In genomic region chr20:44131704-44132103, GRCh38 we compare ENCODE assay signal across 22 cellular contexts. TPM values are rescaled to one million over a fixed set of nuclear protein-coding genes. Genes with fewer than 3 reads are reported as not detected.
DNase-seq lines count a peak whose midpoint lies in the region; ATAC-seq, FAIRE-seq and TF ChIP-seq lines count a peak whose summit lies in the region.
"Had no signal": no experiment of that assay in that cellular context is flagged by ENCODE, and none has a peak within 500 bp of the region (broad histone marks: within the 10 kb centered on the region; RNA-seq: fewer than 3 reads in every experiment).

No MANE protein-coding gene starts in this region.

- FAIRE-seq in HTR-8/SVneo (lab: Jason Lieb, UNC): peak; percentile 76
- FAIRE-seq: A549, D721Med, GM12892, GM19239, H54 had no signal

- POLR2A ChIA-PET in PC-9 (lab: Charles Lee; ENCODE audit: unreplicated experiment): interaction anchor here (0.5 kb wide), 1 partner anchor 56 kb away, joined by 3 read pairs; no protein-coding TSS in a partner anchor

- peaks cover 17% of the 10 kb centered on the region for H3F3A ChIP-seq in PC-9 (ENCODE audit: insufficient read depth, low read depth)

- no peak overlapping the region for H2AFZ ChIP-seq in PC-9
- H2AFZ ChIP-seq: GM23248 had no signal

- DNase-seq in HTR-8/SVneo (ENCODE audit: insufficient read length, low spot score) (no peak), endodermal cell (peak; percentile 7), gastrocnemius medialis (no peak), osteocyte (ENCODE audit: extremely low spot score, unreplicated experiment) (no peak), NCI-H1105 treated with DMSO at 0.1 percent for 48 hours (lab: John Stamatoyannopoulos, UW) (no peak), PC-9 (no peak)
- no peak for DNase-seq in activated T-helper 1 cell treated with anti-CD3 and anti-CD28 coated beads, Interleukin-12 subunit alpha, Interleukin-12 subunit beta, Interleukin-2, Interleukin-4 antibody, amounts not matched to agents 30 ng/mL and 10 ng/mL and 1 ng/mL, durations not matched to agents 14 hours and 24 hours and 36 hours (ENCODE audit: low spot score)
- DNase-seq: CD8-positive, alpha-beta T cell; COR-L47; DMS153; DND-41; GDM1; GM23248; IMR-90 had no signal

- BruUV-seq in PC-9 (replicated peaks; lab: Mats Ljungman, UMichigan): no TSS peak

- H3K27ac ChIP-seq in endodermal cell (ENCODE audit: low read depth, low read length) (no peak overlapping the region), muscle layer of duodenum (ENCODE audit: low read length) (peak overlapping the region; percentile 8), gastrocnemius medialis (peak overlapping the region in 3 of 4 donors; percentile 14 to 60 (median 34)), PC-9 (no peak overlapping the region)
- H3K27ac ChIP-seq: A549, GM23248 had no signal

- H3K9me3 ChIP-seq in endodermal cell (ENCODE audit: control insufficient read depth, low read length) (no peaks in the 10 kb centered on the region), muscle layer of duodenum (ENCODE audit: control insufficient read depth in 1 of 2, low read length in 2 of 2) (no peaks in the 10 kb centered on the region), gastrocnemius medialis (no peaks in the 10 kb centered on the region), PC-9 (ENCODE audit: insufficient read depth, low read depth) (no peaks in the 10 kb centered on the region)
- H3K9me3 ChIP-seq: A549 had no signal

- no peaks in the 10 kb centered on the region for H3K9me2 ChIP-seq in PC-9 (ENCODE audit: insufficient read depth)

- H3K9ac ChIP-seq in endodermal cell (ENCODE audit: extremely low read depth, low read length, poor library complexity, severe bottlenecking): no peak overlapping the region
- H3K9ac ChIP-seq: GM23248 had no signal

- H3K79me2 ChIP-seq in PC-9 (ENCODE audit: low read depth): no peaks in the 10 kb centered on the region

- CTCF ChIA-PET in PC-9 (lab: Charles Lee): interaction anchor here (0.6 kb wide), 1 partner anchor 72 kb away, joined by 3 read pairs; no protein-coding TSS in a partner anchor

- H4K20me1 ChIP-seq in PC-9 (ENCODE audit: insufficient read depth): no peaks in the 10 kb centered on the region

- H3K27me3 ChIP-seq in endodermal cell (ENCODE audit: control insufficient read depth, insufficient read depth, low read length, poor library complexity, severe bottlenecking) (no peaks in the 10 kb centered on the region), muscle layer of duodenum (ENCODE audit: low read depth, low read length) (no peaks in the 10 kb centered on the region), gastrocnemius medialis (no peaks in the 10 kb centered on the region), PC-9 (ENCODE audit: insufficient read depth, low read depth) (no peaks in the 10 kb centered on the region)

- H3K4me1 Mint-ChIP-seq in endodermal cell (no peaks in the 10 kb centered on the region), osteocyte (ENCODE audit: unreplicated experiment) (peaks cover 32% of the 10 kb centered on the region)
- no peaks in the 10 kb centered on the region for H3K4me1 Mint-ChIP-seq in activated T-helper 1 cell treated with anti-CD3 and anti-CD28 coated beads, Interleukin-12 subunit alpha, Interleukin-12 subunit beta, Interleukin-2, Interleukin-4 antibody, amounts not matched to agents 30 ng/mL and 10 ng/mL and 1 ng/mL, durations not matched to agents 14 hours and 24 hours and 36 hours (ENCODE audit: low read depth)
- H3K4me1 Mint-ChIP-seq: CD14-positive monocyte had no signal

- no peak overlapping the region for H3K4me2 ChIP-seq in PC-9
- H3K4me2 ChIP-seq: A549 had no signal

- in situ Hi-C loops in gastrocnemius medialis (cut with MboI; ENCODE audit: low sequenced_read_pairs in 4 of 4): no loop called here

- no peak overlapping the region for H3K27ac Mint-ChIP-seq in endodermal cell
- no peak overlapping the region for H3K27ac Mint-ChIP-seq in osteocyte (ENCODE audit: unreplicated experiment)
- H3K27ac Mint-ChIP-seq in activated T-helper 1 cell treated with anti-CD3 and anti-CD28 coated beads, Interleukin-12 subunit alpha, Interleukin-12 subunit beta, Interleukin-2, Interleukin-4 antibody, amounts not matched to agents 30 ng/mL and 10 ng/mL and 1 ng/mL, durations not matched to agents 14 hours and 24 hours and 36 hours: no peak overlapping the region
- H3K27ac Mint-ChIP-seq: CD14-positive monocyte; CD8-positive, alpha-beta T cell had no signal

- ATAC-seq in gastrocnemius medialis: no peak
- ATAC-seq: A549, HCT116 had no signal

- intact Hi-C loops in gastrocnemius medialis (cut with DNase I; ENCODE audit: low total_unique reads): no loop called here
- intact Hi-C loops in PC-9 (cut with micrococcal nuclease; ENCODE audit: unreplicated experiment): no loop called here
- intact Hi-C loops in activated T-helper 1 cell treated with anti-CD3 and anti-CD28 coated beads, Interleukin-12 subunit alpha, Interleukin-12 subunit beta, Interleukin-2, Interleukin-4 antibody, amounts not matched to agents 30 ng/mL and 10 ng/mL and 1 ng/mL, durations not matched to agents 14 hours and 24 hours and 36 hours (cut with micrococcal nuclease): no loop called here

- H3K9me3 Mint-ChIP-seq in endodermal cell (no peaks in the 10 kb centered on the region), osteocyte (ENCODE audit: unreplicated experiment) (no peaks in the 10 kb centered on the region)
- no peaks in the 10 kb centered on the region for H3K9me3 Mint-ChIP-seq in activated T-helper 1 cell treated with anti-CD3 and anti-CD28 coated beads, Interleukin-12 subunit alpha, Interleukin-12 subunit beta, Interleukin-2, Interleukin-4 antibody, amounts not matched to agents 30 ng/mL and 10 ng/mL and 1 ng/mL, durations not matched to agents 14 hours and 24 hours and 36 hours
- H3K9me3 Mint-ChIP-seq: CD8-positive, alpha-beta T cell had no signal

- TF ChIP-seq CTCF in endodermal cell (conservative IDR thresholded peaks at IDR 0.05): no peak
- no peak for TF ChIP-seq CTCF in gastrocnemius medialis (IDR thresholded peaks at IDR 0.05 in 4 of 5, conservative IDR thresholded peaks at IDR 0.05 in 1 of 5)
- TF ChIP-seq CTCF in osteocyte (IDR thresholded peaks at IDR 0.05): no peak
- no peak for TF ChIP-seq CTCF in PC-9 (conservative IDR thresholded peaks at IDR 0.05)

- no peak overlapping the region for H3K4me3 Mint-ChIP-seq in endodermal cell
- H3K4me3 Mint-ChIP-seq in osteocyte (ENCODE audit: unreplicated experiment): no peak overlapping the region
- no peak overlapping the region for H3K4me3 Mint-ChIP-seq in activated T-helper 1 cell treated with anti-CD3 and anti-CD28 coated beads, Interleukin-12 subunit alpha, Interleukin-12 subunit beta, Interleukin-2, Interleukin-4 antibody, amounts not matched to agents 30 ng/mL and 10 ng/mL and 1 ng/mL, durations not matched to agents 14 hours and 24 hours and 36 hours
- H3K4me3 Mint-ChIP-seq: CD14-positive monocyte; CD8-positive, alpha-beta T cell had no signal

- TF ChIP-seq POLR2A in gastrocnemius medialis (IDR thresholded peaks at IDR 0.05): no peak

- H3K4me3 ChIP-seq in endodermal cell (ENCODE audit: low read length) (no peak overlapping the region), muscle layer of duodenum (ENCODE audit: low read depth in 1 of 2, low read length in 2 of 2) (no peak overlapping the region), gastrocnemius medialis (no peak overlapping the region), PC-9 (no peak overlapping the region)
- H3K4me3 ChIP-seq: A549, GM23248 had no signal

- no peaks in the 10 kb centered on the region for H3K4me1 ChIP-seq in endodermal cell (ENCODE audit: control insufficient read depth, insufficient read depth, low read length)
- H3K4me1 ChIP-seq in muscle layer of duodenum (ENCODE audit: control insufficient read depth in 1 of 2, insufficient read depth in 2 of 2, low read length in 2 of 2): peaks cover 0 to 5% of the 10 kb centered on the region in 2 donors
- peaks cover 0 to 8% of the 10 kb centered on the region in 2 donors for H3K4me1 ChIP-seq in gastrocnemius medialis
- no peaks in the 10 kb centered on the region for H3K4me1 ChIP-seq in PC-9 (replicated peaks; ENCODE audit: insufficient read depth)
- H3K4me1 ChIP-seq: A549 had no signal

- H3K36me3 ChIP-seq in endodermal cell (ENCODE audit: control insufficient read depth, insufficient read depth, low read length): no peaks in the 10 kb centered on the region
- H3K36me3 ChIP-seq in muscle layer of duodenum (ENCODE audit: control insufficient read depth in 1 of 2, insufficient read depth in 2 of 2, low read length in 2 of 2): no peaks in the 10 kb centered on the region
- no peaks in the 10 kb centered on the region for H3K36me3 ChIP-seq in gastrocnemius medialis
- no peaks in the 10 kb centered on the region for H3K36me3 ChIP-seq in PC-9 (ENCODE audit: low read depth)

- H3K27me3 Mint-ChIP-seq in endodermal cell (ENCODE audit: insufficient read depth): no peaks in the 10 kb centered on the region
- H3K27me3 Mint-ChIP-seq in osteocyte (ENCODE audit: unreplicated experiment): no peaks in the 10 kb centered on the region
- peaks cover 2% of the 10 kb centered on the region for H3K27me3 Mint-ChIP-seq in activated T-helper 1 cell treated with anti-CD3 and anti-CD28 coated beads, Interleukin-12 subunit alpha, Interleukin-12 subunit beta, Interleukin-2, Interleukin-4 antibody, amounts not matched to agents 30 ng/mL and 10 ng/mL and 1 ng/mL, durations not matched to agents 14 hours and 24 hours and 36 hours (ENCODE audit: insufficient read depth)

- WGBS in endodermal cell (ENCODE audit: insufficient coverage in 1 of 2, insufficient read length in 1 of 2), 2 experiments: 89 to 100% methylated on average over 1 of the region's 1 CpG

- H3K36me3 Mint-ChIP-seq in endodermal cell (ENCODE audit: low read depth): no peaks in the 10 kb centered on the region
- no peaks in the 10 kb centered on the region for H3K36me3 Mint-ChIP-seq in osteocyte (ENCODE audit: unreplicated experiment)
- H3K36me3 Mint-ChIP-seq in activated T-helper 1 cell treated with anti-CD3 and anti-CD28 coated beads, Interleukin-12 subunit alpha, Interleukin-12 subunit beta, Interleukin-2, Interleukin-4 antibody, amounts not matched to agents 30 ng/mL and 10 ng/mL and 1 ng/mL, durations not matched to agents 14 hours and 24 hours and 36 hours (ENCODE audit: low read depth): no peaks in the 10 kb centered on the region
- H3K36me3 Mint-ChIP-seq: CD14-positive monocyte; CD8-positive, alpha-beta T cell had no signal

RNA-seq across cellular contexts. Expression of gene JPH2, which starts 55.3 kb away (rescaled TPM):
- total RNA-seq in endodermal cell (1 to 10 TPM in 1 of 2 donors, under 1 TPM in 1; 0.86 to 1.0 TPM), gastrocnemius medialis (10 to 100 TPM; 18.3 to 86.6 (median 38.0) TPM), osteocyte (14.2 and 16.5 TPM in 2 replicates), PC-9 (2021) (41.1 and 58.8 TPM in 2 replicates)
- 2.0 TPM for polyA plus RNA-seq in endodermal cell (2013, experiment 1 of 2)
- 2.2 TPM for polyA plus RNA-seq in endodermal cell (2013, experiment 2 of 2)
- total RNA-seq in activated T-helper 1 cell treated with anti-CD3 and anti-CD28 coated beads, Interleukin-12 subunit alpha, Interleukin-12 subunit beta, Interleukin-2, Interleukin-4 antibody, amounts not matched to agents 30 ng/mL and 10 ng/mL and 1 ng/mL, durations not matched to agents 14 hours and 24 hours and 36 hours: not detected in 2 replicates
- total RNA-seq: CD8-positive, alpha-beta T cell had no signal
- polyA plus RNA-seq: CD14-positive monocyte had no signal

Comparison
In these comparisons a context has a peak if more than half of its experiments do, and no peak if none do; other contexts are left out.
1. H3K27ac ChIP-seq: peak in muscle layer of duodenum (single experiment) and gastrocnemius medialis (3 of 4); none in endodermal cell (single experiment) and PC-9 (single experiment).